ENCODE assay signal across 14 cellular contexts in the genomic region with DNA sequence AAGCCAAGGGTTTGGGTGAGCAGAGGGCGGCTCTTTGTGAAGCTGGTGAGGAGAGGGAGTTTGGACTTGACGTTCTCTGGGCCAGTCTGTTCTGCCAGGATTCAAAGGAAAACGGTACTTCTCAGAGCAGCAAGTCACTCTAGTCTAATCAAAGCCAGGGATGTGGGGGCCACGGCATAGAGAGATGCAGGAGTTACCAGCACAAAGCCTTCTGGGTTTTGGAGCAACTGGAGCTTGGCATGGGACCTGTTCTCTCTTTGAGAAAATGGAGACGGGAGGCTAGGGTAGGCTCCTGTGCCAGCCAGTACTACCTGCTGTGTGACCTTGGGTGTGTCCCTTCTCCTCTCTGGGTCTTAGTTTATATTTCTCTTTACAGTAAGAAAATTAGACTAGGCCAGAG. TPM values are rescaled to one million over a fixed set of nuclear protein-coding genes. Genes with fewer than 3 reads are reported as not detected.
DNase-seq lines count a peak whose midpoint lies in the region; ATAC-seq, FAIRE-seq and TF ChIP-seq lines count a peak whose summit lies in the region.
"Had no signal": no experiment of that assay in that cellular context is flagged by ENCODE, and none has a peak within 500 bp of the region (broad histone marks: within the 10 kb centered on the region; RNA-seq: fewer than 3 reads in every experiment).

No MANE protein-coding gene starts in this region.

- H3K27me3 ChIP-seq in CD4-positive, alpha-beta T cell (ENCODE audit: control insufficient read depth, insufficient read depth, low read length) = no peaks in the 10 kb centered on the region
- H3K27me3 ChIP-seq in dorsolateral prefrontal cortex (no peaks in the 10 kb centered on the region), neural progenitor cell (no peaks in the 10 kb centered on the region), pancreas (no peaks in the 10 kb centered on the region)

- H3K36me3 Mint-ChIP-seq in CD4-positive, alpha-beta T cell (ENCODE audit: low read depth) = peaks cover 60% of the 10 kb centered on the region
- peaks cover 33% of the 10 kb centered on the region for H3K36me3 Mint-ChIP-seq in neural progenitor cell

- no peak for TF ChIP-seq CTCF in CD4-positive, alpha-beta T cell (IDR thresholded peaks at IDR 0.05)
- TF ChIP-seq CTCF in NB4 (IDR thresholded peaks at IDR 0.05; ENCODE audit: low read depth, low read length) (no peak), dorsolateral prefrontal cortex (IDR thresholded peaks at IDR 0.05 in 54 of 56, conservative IDR thresholded peaks at IDR 0.05 in 2 of 56; ENCODE audit: low read depth in 1 of 56, partially characterized antibody in 56 of 56) (no peak), neural progenitor cell (IDR thresholded peaks at IDR 0.05) (no peak), pancreas (IDR thresholded peaks at IDR 0.05) (no peak)

- H3K27me3 Mint-ChIP-seq in CD4-positive, alpha-beta T cell = no peaks in the 10 kb centered on the region
- H3K27me3 Mint-ChIP-seq in neural progenitor cell (ENCODE audit: insufficient read depth, low read depth) = peaks cover 2% of the 10 kb centered on the region

- no peak for TF ChIP-seq POLR2A in NB4 (IDR thresholded peaks at IDR 0.05; ENCODE audit: extremely low read depth, insufficient read length)

- H3K4me3 Mint-ChIP-seq in CD4-positive, alpha-beta T cell = peak overlapping the region; percentile 48
- H3K4me3 Mint-ChIP-seq in neural progenitor cell = peak overlapping the region; percentile 95

- H3K27ac Mint-ChIP-seq in CD4-positive, alpha-beta T cell = peak overlapping the region; percentile 93
- H3K27ac Mint-ChIP-seq in neural progenitor cell = no peak overlapping the region

- no peaks in the 10 kb centered on the region for H3K9me3 Mint-ChIP-seq in CD4-positive, alpha-beta T cell
- H3K9me3 Mint-ChIP-seq in neural progenitor cell = no peaks in the 10 kb centered on the region

- peaks cover 47% of the 10 kb centered on the region for H4K20me1 ChIP-seq in neural progenitor cell (ENCODE audit: low read depth)

- H3K9me3 ChIP-seq in CD4-positive, alpha-beta T cell (ENCODE audit: control insufficient read depth, low read length) = no peaks in the 10 kb centered on the region
- no peaks in the 10 kb centered on the region for H3K9me3 ChIP-seq in neural progenitor cell (ENCODE audit: low read depth)
- H3K9me3 ChIP-seq in pancreas = no peaks in the 10 kb centered on the region

- H3K4me1 ChIP-seq in neural progenitor cell (peaks cover 16% of the 10 kb centered on the region), pancreas (peaks cover 0 to 20% (median 15%) of the 10 kb centered on the region in 3 donors)

- CTCF ChIA-PET in CD4-positive, alpha-beta T cell (lab: Charles Lee) = interaction anchor here (0.7 to 1.8 kb wide), 2 partner anchors 34 to 69 kb away, joined by 4 to 6 read pairs; no protein-coding TSS in a partner anchor

- POLR2A ChIA-PET in CD4-positive, alpha-beta T cell (lab: Charles Lee) = interaction anchor here (0.6 to 4.0 kb wide), 6 partner anchors 11 to 770 kb away, joined by 3 to 41 read pairs (median 8); a partner anchor contains a TSS

- H3K79me2 ChIP-seq in neural progenitor cell (ENCODE audit: low read depth) = peaks cover 66% of the 10 kb centered on the region

- H3K27ac ChIP-seq in CD4-positive, alpha-beta T cell (ENCODE audit: low read depth, low read length) = no peak overlapping the region
- H3K27ac ChIP-seq in dorsolateral prefrontal cortex (peak overlapping the region in 30 of 59 donors; percentile 20 to 99 (median 96)), neural progenitor cell (no peak overlapping the region), pancreas (no peak overlapping the region)

- H3K36me3 ChIP-seq in neural progenitor cell = no peaks in the 10 kb centered on the region
- H3K36me3 ChIP-seq in pancreas = peaks cover 0 to 19% (median 5%) of the 10 kb centered on the region in 3 donors

- intact Hi-C loops in CD4-positive, alpha-beta T cell (cut with DNase I, micrococcal nuclease) = loop anchor here in 1 of 2 experiments (2.0 kb wide), 2 partner anchors 19 to 39 kb away; a partner anchor contains a TSS
- intact Hi-C loops in dorsolateral prefrontal cortex (cut with DNase I) (loop anchor here (2.0 to 5.0 kb wide), 2 partner anchors 19 to 74 kb away; a partner anchor contains a TSS), pancreas (cut with DNase I) (no loop called here)

- WGBS in pancreas, 2 donors = 60 to 74% methylated on average over 5 of the region's 5 CpGs

- no peak overlapping the region for H3K9ac ChIP-seq in neural progenitor cell

- ATAC-seq in CD4-positive, alpha-beta T cell (ENCODE audit: poor library complexity) = no peak
- no peak for ATAC-seq in pancreas

- FAIRE-seq in pancreas (lab: Jason Lieb, UNC) = no peak
- FAIRE-seq: GM12892, TTC549 had no signal

- no peak for DNase-seq in CD4-positive, alpha-beta T cell
- DNase-seq in NB4 (ENCODE audit: low read depth) = no peak
- DNase-seq in dorsolateral prefrontal cortex = no peak
- no peak for DNase-seq in neural progenitor cell (ENCODE audit: low spot score)
- DNase-seq in pancreas = no peak
- no peak for DNase-seq in EL
- no peak for DNase-seq in C1 segment of cervical spinal cord (lab: John Stamatoyannopoulos, UW)
- DNase-seq in NCI-H524 treated with DMSO at 0.1 percent for 48 hours (lab: John Stamatoyannopoulos, UW) = no peak
- DNase-seq: NCI-H2107; occipital lobe; stimulated activated naive CD4-positive, alpha-beta T cell had no signal

- H3F3A ChIP-seq in neural progenitor cell (ENCODE audit: low read depth) = peaks cover 35% of the 10 kb centered on the region

- H3K4me2 ChIP-seq in neural progenitor cell = peak overlapping the region; percentile 99

- peaks cover 62% of the 10 kb centered on the region for H3K4me1 Mint-ChIP-seq in CD4-positive, alpha-beta T cell (ENCODE audit: low read depth)
- H3K4me1 Mint-ChIP-seq in neural progenitor cell = peaks cover 24% of the 10 kb centered on the region

- H3K4me3 ChIP-seq in NB4 (ENCODE audit: low read depth, low read length) (peak overlapping the region; percentile 91), dorsolateral prefrontal cortex (peak overlapping the region in 42 of 59 donors; percentile 2 to 100 (median 81)), neural progenitor cell (no peak overlapping the region), pancreas (peak overlapping the region in 1 of 4 donors; percentile 80)

- no peak overlapping the region for H2AFZ ChIP-seq in neural progenitor cell (replicated peaks)

RNA-seq across cellular contexts. Expression of a gene that starts 2.1 kb away (rescaled TPM):
- total RNA-seq in CD4-positive, alpha-beta T cell = 1 to 10 TPM; 6.3 to 6.4 TPM
- total RNA-seq in dorsolateral prefrontal cortex (10 to 100 TPM; 22.6 to 39.3 (median 29.4) TPM), neural progenitor cell (ENCODE audit: low replicate concordance) (37.2 and 51.0 TPM in 2 replicates), pancreas (10 to 100 TPM; 13.8 to 29.3 (median 20.3) TPM)
- polyA plus RNA-seq in pancreas = 10 to 100 TPM; 13.6 to 14.4 TPM

RNA-seq across cellular contexts. Expression of a gene that starts 18.8 kb away (rescaled TPM):
- total RNA-seq in CD4-positive, alpha-beta T cell = 1 to 10 TPM; 4.0 to 5.7 TPM
- total RNA-seq in dorsolateral prefrontal cortex = 10 to 100 TPM in 96 of 120 experiments, 1 to 10 TPM in 24; 5.1 to 21.3 (median 11.9) TPM
- total RNA-seq in neural progenitor cell (ENCODE audit: low replicate concordance) = 6.5 and 16.4 TPM in 2 replicates
- 1 to 10 TPM; 1.6 to 4.7 (median 3.0) TPM for total RNA-seq in pancreas
- 1 to 10 TPM; 8.4 to 8.5 TPM for polyA plus RNA-seq in pancreas

RNA-seq across cellular contexts. Expression of a gene that starts 23.9 kb away (rescaled TPM):
- total RNA-seq in CD4-positive, alpha-beta T cell = 1 to 10 TPM; 2.4 to 3.2 TPM
- total RNA-seq in dorsolateral prefrontal cortex = 1 to 10 TPM; 2.6 to 6.6 (median 4.1) TPM
- 5.6 and 5.8 TPM in 2 replicates for total RNA-seq in neural progenitor cell (ENCODE audit: low replicate concordance)
- 1 to 10 TPM; 1.1 to 1.7 (median 1.2) TPM for total RNA-seq in pancreas
- 1 to 10 TPM; 4.1 to 5.5 TPM for polyA plus RNA-seq in pancreas

RNA-seq across cellular contexts. Expression of a gene that starts 27.3 kb away (rescaled TPM):
- total RNA-seq in CD4-positive, alpha-beta T cell = under 1 TPM in 1 of 2 experiments, not detected in 1; 0.14 TPM
- total RNA-seq in dorsolateral prefrontal cortex = under 1 TPM in 2 of 120 experiments, not detected in 118; 0.35 to 0.43 TPM
- total RNA-seq in neural progenitor cell (ENCODE audit: low replicate concordance) = not detected in 2 replicates
- not detected for total RNA-seq in pancreas
- under 1 TPM; 0.05 to 0.11 TPM for polyA plus RNA-seq in pancreas
- total RNA-seq: dermis microvascular lymphatic vessel endothelial cell, occipital lobe had no signal

RNA-seq across cellular contexts. Expression of a gene that starts 40.6 kb away (rescaled TPM):
- total RNA-seq in CD4-positive, alpha-beta T cell = 10 to 100 TPM; 11.5 to 12.8 TPM
- total RNA-seq in dorsolateral prefrontal cortex (10 to 100 TPM; 16.0 to 39.7 (median 25.8) TPM), neural progenitor cell (ENCODE audit: low replicate concordance) (6.0 and 13.7 TPM in 2 replicates), pancreas (10 to 100 TPM in 1 of 6 donors, 1 to 10 TPM in 5; 6.2 to 15.2 (median 8.2) TPM)
- 10 to 100 TPM; 19.2 to 23.5 TPM for polyA plus RNA-seq in pancreas

Comparison
In these comparisons a context has a peak if more than half of its experiments do, and no peak if none do; other contexts are left out.
1. H3K27ac ChIP-seq: peak in dorsolateral prefrontal cortex (30 of 59); none in CD4-positive, alpha-beta T cell (single experiment), neural progenitor cell (single experiment) and pancreas (0 of 4).
2. intact Hi-C loops: an anchor here in dorsolateral prefrontal cortex (2.0 to 5.0 kb wide); none called in pancreas.